Comparison of ENCODE assay signal across 22 cellular contexts in the genomic region with DNA sequence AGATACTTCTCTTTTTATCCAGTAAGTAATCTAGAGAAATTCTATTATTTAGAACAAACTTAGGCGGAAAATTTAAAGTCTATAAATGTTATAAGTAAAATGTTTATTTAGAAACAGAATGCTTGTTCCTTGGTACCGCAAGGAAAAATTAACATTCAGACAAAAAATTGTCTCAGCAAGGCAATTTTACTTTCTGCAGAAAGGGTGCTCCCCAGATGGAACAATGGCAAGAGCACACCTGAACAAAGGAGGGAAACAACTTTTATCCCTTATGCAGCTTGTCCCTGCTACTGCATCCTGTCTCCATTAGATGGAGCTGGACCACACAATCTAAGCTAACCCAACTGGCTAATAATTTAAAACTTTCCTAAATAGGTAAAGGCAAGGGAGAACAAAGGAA.
"Had no signal": no experiment of that assay in that cellular context is flagged by ENCODE, and none has a peak within 500 bp of the region (broad histone marks: within the 10 kb centered on the region; RNA-seq: fewer than 3 reads in every experiment).

No MANE protein-coding gene starts in this region.

- H3K4me1 ChIP-seq: esophagus squamous epithelium, testis, upper lobe of right lung had no signal

- H3K36me3 ChIP-seq: esophagus squamous epithelium, upper lobe of right lung had no signal

- H3K9me3 ChIP-seq: testis had no signal

- H3K27me3 Mint-ChIP-seq: activated CD8-positive, alpha-beta T cell treated with anti-CD3 and anti-CD28 coated beads for 36 hours; activated naive CD8-positive, alpha-beta T cell treated with anti-CD3 and anti-CD28 coated beads for 36 hours; stimulated activated naive CD8-positive, alpha-beta T cell treated with anti-CD3 and anti-CD28 coated beads, Interleukin-15, amount 100 ng/mL, for 72 hours; T-helper 17 cell had no signal

- H3K27ac ChIP-seq: esophagus squamous epithelium, testis, upper lobe of right lung had no signal

- H3K36me3 Mint-ChIP-seq: brain had no signal

- H3K27ac Mint-ChIP-seq: activated CD8-positive, alpha-beta T cell treated with anti-CD3 and anti-CD28 coated beads for 36 hours; activated naive CD8-positive, alpha-beta T cell treated with anti-CD3 and anti-CD28 coated beads for 36 hours; activated T-cell treated with anti-CD3 and anti-CD28 coated beads, Interleukin-2, amount 50 U/mL, for 72 hours; brain; immature natural killer cell; natural killer cell treated with Interleukin-12 subunit alpha and Interleukin-12 subunit beta and Interleukin-15 and Interleukin-18, amount 100 ng/mL, for 72 hours; stimulated activated naive CD8-positive, alpha-beta T cell treated with anti-CD3 and anti-CD28 coated beads, Interleukin-15, amount 100 ng/mL, for 72 hours; T-helper 17 cell; WTC11 had no signal

- H3K27me3 ChIP-seq: esophagus squamous epithelium, testis, upper lobe of right lung had no signal

- H3K4me3 Mint-ChIP-seq: activated CD8-positive, alpha-beta T cell treated with anti-CD3 and anti-CD28 coated beads for 36 hours; activated naive CD8-positive, alpha-beta T cell treated with anti-CD3 and anti-CD28 coated beads for 36 hours; activated T-cell treated with anti-CD3 and anti-CD28 coated beads, Interleukin-2, amount 50 U/mL, for 72 hours; brain; immature natural killer cell; natural killer cell treated with Interleukin-12 subunit alpha and Interleukin-12 subunit beta and Interleukin-15 and Interleukin-18, amount 100 ng/mL, for 72 hours; stimulated activated naive CD8-positive, alpha-beta T cell treated with anti-CD3 and anti-CD28 coated beads, Interleukin-15, amount 100 ng/mL, for 72 hours; T-helper 17 cell; WTC11 had no signal

- H3K4me1 Mint-ChIP-seq: activated naive CD8-positive, alpha-beta T cell treated with anti-CD3 and anti-CD28 coated beads for 36 hours; brain; immature natural killer cell; stimulated activated naive CD8-positive, alpha-beta T cell treated with anti-CD3 and anti-CD28 coated beads, Interleukin-15, amount 100 ng/mL, for 72 hours; T-helper 17 cell; WTC11 had no signal

- DNase-seq: activated CD4-positive, alpha-beta T cell treated with anti-CD3 and anti-CD28 coated beads for 4 hours; activated CD8-positive, alpha-beta T cell treated with anti-CD3 and anti-CD28 coated beads for 36 hours; activated gamma-delta T cell treated with Interleukin-2 at 50 U/mL for 16 hours; activated naive CD8-positive, alpha-beta T cell treated with anti-CD3 and anti-CD28 coated beads for 36 hours; activated T-cell treated with anti-CD3 and anti-CD28 coated beads, Interleukin-2, amount 50 U/mL, for 72 hours; amygdala; central memory CD4-positive, alpha-beta T cell; cortex of kidney; effector CD4-positive, alpha-beta T cell; esophagus squamous epithelium; foreskin fibroblast; glutamatergic neuron; immature natural killer cell; mesendoderm; occipital lobe; stimulated activated naive CD8-positive, alpha-beta T cell treated with anti-CD3 and anti-CD28 coated beads, Interleukin-15, amount 100 ng/mL, for 72 hours; T-helper 17 cell; testis; upper lobe of right lung had no signal

- H3K4me3 ChIP-seq: esophagus squamous epithelium, testis, upper lobe of right lung had no signal
